In the genomic region with DNA sequence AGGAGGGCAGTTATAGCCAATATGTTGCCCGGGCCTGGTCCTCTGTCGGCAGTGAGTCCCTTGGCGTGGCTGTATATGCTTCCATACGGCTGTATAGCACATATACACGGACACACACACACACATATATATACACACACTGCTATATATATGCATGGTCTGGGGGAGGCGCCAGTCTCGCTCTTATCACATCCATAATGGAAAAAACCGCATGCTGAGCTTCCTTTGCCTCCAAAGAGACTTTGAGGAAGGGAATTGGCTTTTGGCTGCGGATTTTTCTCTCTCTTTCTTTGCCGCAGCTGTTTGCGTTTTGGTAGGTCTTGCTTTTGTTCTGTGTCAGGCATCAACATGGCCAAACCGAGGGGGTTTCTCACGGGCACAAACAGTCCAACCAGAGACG, we compare ENCODE assay signal across 1 cellular context.
TF ChIP-seq lines count a peak whose summit lies in the region.

No MANE protein-coding gene starts in this region.

TF ChIP-seq in K562, 482 proteins besides CTCF, POLR2A, EP300 and RAD21 (continues in another document):
- TF ChIP-seq, protein P1, sequence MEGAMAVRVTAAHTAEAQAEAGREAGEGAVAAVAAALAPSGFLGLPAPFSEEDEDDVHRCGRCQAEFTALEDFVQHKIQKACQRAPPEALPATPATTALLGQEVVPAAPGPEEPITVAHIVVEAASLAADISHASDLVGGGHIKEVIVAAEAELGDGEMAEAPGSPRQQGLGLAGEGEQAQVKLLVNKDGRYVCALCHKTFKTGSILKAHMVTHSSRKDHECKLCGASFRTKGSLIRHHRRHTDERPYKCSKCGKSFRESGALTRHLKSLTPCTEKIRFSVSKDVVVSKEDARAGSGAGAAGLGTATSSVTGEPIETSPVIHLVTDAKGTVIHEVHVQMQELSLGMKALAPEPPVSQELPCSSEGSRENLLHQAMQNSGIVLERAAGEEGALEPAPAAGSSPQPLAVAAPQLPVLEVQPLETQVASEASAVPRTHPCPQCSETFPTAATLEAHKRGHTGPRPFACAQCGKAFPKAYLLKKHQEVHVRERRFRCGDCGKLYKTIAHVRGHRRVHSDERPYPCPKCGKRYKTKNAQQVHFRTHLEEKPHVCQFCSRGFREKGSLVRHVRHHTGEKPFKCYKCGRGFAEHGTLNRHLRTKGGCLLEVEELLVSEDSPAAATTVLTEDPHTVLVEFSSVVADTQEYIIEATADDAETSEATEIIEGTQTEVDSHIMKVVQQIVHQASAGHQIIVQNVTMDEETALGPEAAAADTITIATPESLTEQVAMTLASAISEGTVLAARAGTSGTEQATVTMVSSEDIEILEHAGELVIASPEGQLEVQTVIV (CRISPR knock-in tag; IDR thresholded peaks at IDR 0.05; ENCODE audit: borderline replicate concordance): no peak
- TF ChIP-seq ZC3H4 (CRISPR knock-in tag; IDR thresholded peaks at IDR 0.05; ENCODE audit: borderline replicate concordance) (no peak), ESRRA (IDR thresholded peaks at IDR 0.05; ENCODE audit: borderline replicate concordance, low read depth) (peak; percentile 55; the same call in 1 of the 2 replicates), POLR2G (IDR thresholded peaks at IDR 0.05; ENCODE audit: low read depth, low read length) (no peak), ZNF79 (CRISPR knock-in tag; IDR thresholded peaks at IDR 0.05; ENCODE audit: low read depth) (no peak), EGR1 (conservative IDR thresholded peaks at IDR 0.05) (no peak), PCBP2 (IDR thresholded peaks at IDR 0.05; ENCODE audit: low read depth, low read length, poor library complexity, severe bottlenecking) (no peak), FOXJ3 (CRISPR knock-in tag; IDR thresholded peaks at IDR 0.05) (no peak), ZBTB1 (CRISPR knock-in tag; IDR thresholded peaks at IDR 0.05; ENCODE audit: borderline replicate concordance, low read depth) (no peak), ZNF324 (CRISPR knock-in tag; IDR thresholded peaks at IDR 0.05) (no peak), PRPF4 (IDR thresholded peaks at IDR 0.05; ENCODE audit: insufficient read depth, low read depth, low read length, poor library complexity, severe bottlenecking) (no peak), CHD4 (IDR thresholded peaks at IDR 0.05; ENCODE audit: insufficient read depth, insufficient replicate concordance, low read depth, low read length, poor library complexity, severe bottlenecking) (no peak), DMBX1 (CRISPR knock-in tag; IDR thresholded peaks at IDR 0.05; ENCODE audit: borderline replicate concordance) (no peak), ZNF184 (CRISPR knock-in tag; IDR thresholded peaks at IDR 0.05) (no peak), RFX7 (CRISPR knock-in tag; IDR thresholded peaks at IDR 0.05) (no peak), ZSCAN32 (CRISPR knock-in tag; IDR thresholded peaks at IDR 0.05) (no peak), SREBF2 (CRISPR knock-in tag; IDR thresholded peaks at IDR 0.05) (no peak), NCOR1 (IDR thresholded peaks at IDR 0.05) (no peak), TCFL5 (CRISPR knock-in tag; conservative IDR thresholded peaks at IDR 0.05) (no peak), ZNF586 (CRISPR knock-in tag; conservative IDR thresholded peaks at IDR 0.05) (no peak), MTF1 (CRISPR knock-in tag; IDR thresholded peaks at IDR 0.05; ENCODE audit: borderline replicate concordance) (no peak), KLF1 (tag; IDR thresholded peaks at IDR 0.05) (no peak), THRAP3 (IDR thresholded peaks at IDR 0.05; ENCODE audit: borderline replicate concordance) (no peak), NEUROD1 (IDR thresholded peaks at IDR 0.05; ENCODE audit: borderline replicate concordance, low read depth, low read length, partially characterized antibody) (no peak), YY1 (IDR thresholded peaks at IDR 0.05; ENCODE audit: borderline replicate concordance in 1 of 3, control insufficient read depth in 1 of 3, extremely low read depth in 1 of 3, insufficient read depth in 3 of 3, insufficient read length in 1 of 3, insufficient replicate concordance in 2 of 3, low read depth in 1 of 3, low read length in 2 of 3) (no peak), ZNF263 (CRISPR knock-in tag; IDR thresholded peaks at IDR 0.05; ENCODE audit: borderline replicate concordance) (0 out of 2 replicates have a peak, but pooled peaks have one; percentile 15), HCFC1 (IDR thresholded peaks at IDR 0.05; ENCODE audit: low read depth, low read length) (no peak), TCF7 (IDR thresholded peaks at IDR 0.05; ENCODE audit: borderline replicate concordance) (no peak), PHF20 (IDR thresholded peaks at IDR 0.05; ENCODE audit: partially characterized antibody) (no peak), GTF2A2 (tag; IDR thresholded peaks at IDR 0.05) (no peak), NELFE (IDR thresholded peaks at IDR 0.05; ENCODE audit: insufficient read depth, insufficient read length) (no peak), ZNF77 (CRISPR knock-in tag; IDR thresholded peaks at IDR 0.05) (no peak), ZNF436 (CRISPR knock-in tag; IDR thresholded peaks at IDR 0.05) (no peak), SRSF1 (IDR thresholded peaks at IDR 0.05; ENCODE audit: low read depth, low read length) (no peak), ZNF384 (IDR thresholded peaks at IDR 0.05; ENCODE audit: low read depth, low read length) (peak; percentile 24; the same call in 1 of the 2 replicates), ZSCAN29 (IDR thresholded peaks at IDR 0.05) (peak; percentile 69; the same call in 1 of the 2 replicates), HNRNPH1 (optimal IDR thresholded peaks at IDR 0.05; ENCODE audit: low read depth, low read length) (no peak), HNRNPLL (IDR thresholded peaks at IDR 0.05; ENCODE audit: low read depth, low read length, poor library complexity, severe bottlenecking) (no peak), ZNF124 (CRISPR knock-in tag; IDR thresholded peaks at IDR 0.05) (no peak), ARID2 (IDR thresholded peaks at IDR 0.05) (no peak), CAMTA2 (CRISPR knock-in tag; conservative IDR thresholded peaks at IDR 0.05) (no peak), BCOR (IDR thresholded peaks at IDR 0.05) (no peak), GTF2E2 (tag; IDR thresholded peaks at IDR 0.05) (no peak), L3MBTL2 (IDR thresholded peaks at IDR 0.05) (peak; percentile 82)
- TF ChIP-seq, protein P2, sequence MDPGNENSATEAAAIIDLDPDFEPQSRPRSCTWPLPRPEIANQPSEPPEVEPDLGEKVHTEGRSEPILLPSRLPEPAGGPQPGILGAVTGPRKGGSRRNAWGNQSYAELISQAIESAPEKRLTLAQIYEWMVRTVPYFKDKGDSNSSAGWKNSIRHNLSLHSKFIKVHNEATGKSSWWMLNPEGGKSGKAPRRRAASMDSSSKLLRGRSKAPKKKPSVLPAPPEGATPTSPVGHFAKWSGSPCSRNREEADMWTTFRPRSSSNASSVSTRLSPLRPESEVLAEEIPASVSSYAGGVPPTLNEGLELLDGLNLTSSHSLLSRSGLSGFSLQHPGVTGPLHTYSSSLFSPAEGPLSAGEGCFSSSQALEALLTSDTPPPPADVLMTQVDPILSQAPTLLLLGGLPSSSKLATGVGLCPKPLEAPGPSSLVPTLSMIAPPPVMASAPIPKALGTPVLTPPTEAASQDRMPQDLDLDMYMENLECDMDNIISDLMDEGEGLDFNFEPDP (CRISPR knock-in tag; IDR thresholded peaks at IDR 0.05): no peak
- TF ChIP-seq, protein P3, sequence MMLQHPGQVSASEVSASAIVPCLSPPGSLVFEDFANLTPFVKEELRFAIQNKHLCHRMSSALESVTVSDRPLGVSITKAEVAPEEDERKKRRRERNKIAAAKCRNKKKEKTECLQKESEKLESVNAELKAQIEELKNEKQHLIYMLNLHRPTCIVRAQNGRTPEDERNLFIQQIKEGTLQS (IDR thresholded peaks at IDR 0.05): no peak
- TF ChIP-seq, protein P3 (CRISPR knock-in tag; conservative IDR thresholded peaks at IDR 0.05): no peak
- TF ChIP-seq, protein P4, sequence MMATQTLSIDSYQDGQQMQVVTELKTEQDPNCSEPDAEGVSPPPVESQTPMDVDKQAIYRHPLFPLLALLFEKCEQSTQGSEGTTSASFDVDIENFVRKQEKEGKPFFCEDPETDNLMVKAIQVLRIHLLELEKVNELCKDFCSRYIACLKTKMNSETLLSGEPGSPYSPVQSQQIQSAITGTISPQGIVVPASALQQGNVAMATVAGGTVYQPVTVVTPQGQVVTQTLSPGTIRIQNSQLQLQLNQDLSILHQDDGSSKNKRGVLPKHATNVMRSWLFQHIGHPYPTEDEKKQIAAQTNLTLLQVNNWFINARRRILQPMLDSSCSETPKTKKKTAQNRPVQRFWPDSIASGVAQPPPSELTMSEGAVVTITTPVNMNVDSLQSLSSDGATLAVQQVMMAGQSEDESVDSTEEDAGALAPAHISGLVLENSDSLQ (IDR thresholded peaks at IDR 0.05): no peak
- TF ChIP-seq, protein P5, sequence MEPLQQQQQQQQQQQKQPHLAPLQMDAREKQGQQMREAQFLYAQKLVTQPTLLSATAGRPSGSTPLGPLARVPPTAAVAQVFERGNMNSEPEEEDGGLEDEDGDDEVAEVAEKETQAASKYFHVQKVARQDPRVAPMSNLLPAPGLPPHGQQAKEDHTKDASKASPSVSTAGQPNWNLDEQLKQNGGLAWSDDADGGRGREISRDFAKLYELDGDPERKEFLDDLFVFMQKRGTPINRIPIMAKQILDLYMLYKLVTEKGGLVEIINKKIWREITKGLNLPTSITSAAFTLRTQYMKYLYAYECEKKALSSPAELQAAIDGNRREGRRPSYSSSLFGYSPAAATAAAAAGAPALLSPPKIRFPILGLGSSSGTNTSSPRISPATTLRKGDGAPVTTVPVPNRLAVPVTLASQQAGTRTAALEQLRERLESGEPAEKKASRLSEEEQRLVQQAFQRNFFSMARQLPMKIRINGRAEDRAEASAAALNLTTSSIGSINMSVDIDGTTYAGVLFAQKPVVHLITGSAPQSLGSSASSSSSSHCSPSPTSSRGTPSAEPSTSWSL (CRISPR knock-in tag; IDR thresholded peaks at IDR 0.05; ENCODE audit: borderline replicate concordance): no peak
- TF ChIP-seq, protein P6, sequence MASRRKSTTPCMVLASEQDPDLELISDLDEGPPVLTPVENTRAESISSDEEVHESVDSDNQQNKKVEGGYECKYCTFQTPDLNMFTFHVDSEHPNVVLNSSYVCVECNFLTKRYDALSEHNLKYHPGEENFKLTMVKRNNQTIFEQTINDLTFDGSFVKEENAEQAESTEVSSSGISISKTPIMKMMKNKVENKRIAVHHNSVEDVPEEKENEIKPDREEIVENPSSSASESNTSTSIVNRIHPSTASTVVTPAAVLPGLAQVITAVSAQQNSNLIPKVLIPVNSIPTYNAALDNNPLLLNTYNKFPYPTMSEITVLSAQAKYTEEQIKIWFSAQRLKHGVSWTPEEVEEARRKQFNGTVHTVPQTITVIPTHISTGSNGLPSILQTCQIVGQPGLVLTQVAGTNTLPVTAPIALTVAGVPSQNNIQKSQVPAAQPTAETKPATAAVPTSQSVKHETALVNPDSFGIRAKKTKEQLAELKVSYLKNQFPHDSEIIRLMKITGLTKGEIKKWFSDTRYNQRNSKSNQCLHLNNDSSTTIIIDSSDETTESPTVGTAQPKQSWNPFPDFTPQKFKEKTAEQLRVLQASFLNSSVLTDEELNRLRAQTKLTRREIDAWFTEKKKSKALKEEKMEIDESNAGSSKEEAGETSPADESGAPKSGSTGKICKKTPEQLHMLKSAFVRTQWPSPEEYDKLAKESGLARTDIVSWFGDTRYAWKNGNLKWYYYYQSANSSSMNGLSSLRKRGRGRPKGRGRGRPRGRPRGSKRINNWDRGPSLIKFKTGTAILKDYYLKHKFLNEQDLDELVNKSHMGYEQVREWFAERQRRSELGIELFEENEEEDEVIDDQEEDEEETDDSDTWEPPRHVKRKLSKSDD (conservative IDR thresholded peaks at IDR 0.05; ENCODE audit: low read length): no peak
- TF ChIP-seq, protein P7, sequence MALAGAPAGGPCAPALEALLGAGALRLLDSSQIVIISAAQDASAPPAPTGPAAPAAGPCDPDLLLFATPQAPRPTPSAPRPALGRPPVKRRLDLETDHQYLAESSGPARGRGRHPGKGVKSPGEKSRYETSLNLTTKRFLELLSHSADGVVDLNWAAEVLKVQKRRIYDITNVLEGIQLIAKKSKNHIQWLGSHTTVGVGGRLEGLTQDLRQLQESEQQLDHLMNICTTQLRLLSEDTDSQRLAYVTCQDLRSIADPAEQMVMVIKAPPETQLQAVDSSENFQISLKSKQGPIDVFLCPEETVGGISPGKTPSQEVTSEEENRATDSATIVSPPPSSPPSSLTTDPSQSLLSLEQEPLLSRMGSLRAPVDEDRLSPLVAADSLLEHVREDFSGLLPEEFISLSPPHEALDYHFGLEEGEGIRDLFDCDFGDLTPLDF (CRISPR knock-in tag; IDR thresholded peaks at IDR 0.05): no peak
- TF ChIP-seq, protein P8, sequence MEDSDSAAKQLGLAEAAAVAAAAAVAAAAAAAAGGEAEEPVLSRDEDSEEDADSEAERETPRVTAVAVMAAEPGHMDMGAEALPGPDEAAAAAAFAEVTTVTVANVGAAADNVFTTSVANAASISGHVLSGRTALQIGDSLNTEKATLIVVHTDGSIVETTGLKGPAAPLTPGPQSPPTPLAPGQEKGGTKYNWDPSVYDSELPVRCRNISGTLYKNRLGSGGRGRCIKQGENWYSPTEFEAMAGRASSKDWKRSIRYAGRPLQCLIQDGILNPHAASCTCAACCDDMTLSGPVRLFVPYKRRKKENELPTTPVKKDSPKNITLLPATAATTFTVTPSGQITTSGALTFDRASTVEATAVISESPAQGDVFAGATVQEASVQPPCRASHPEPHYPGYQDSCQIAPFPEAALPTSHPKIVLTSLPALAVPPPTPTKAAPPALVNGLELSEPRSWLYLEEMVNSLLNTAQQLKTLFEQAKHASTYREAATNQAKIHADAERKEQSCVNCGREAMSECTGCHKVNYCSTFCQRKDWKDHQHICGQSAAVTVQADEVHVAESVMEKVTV (CRISPR knock-in tag; IDR thresholded peaks at IDR 0.05): peak; percentile 59
- TF ChIP-seq, protein P9, sequence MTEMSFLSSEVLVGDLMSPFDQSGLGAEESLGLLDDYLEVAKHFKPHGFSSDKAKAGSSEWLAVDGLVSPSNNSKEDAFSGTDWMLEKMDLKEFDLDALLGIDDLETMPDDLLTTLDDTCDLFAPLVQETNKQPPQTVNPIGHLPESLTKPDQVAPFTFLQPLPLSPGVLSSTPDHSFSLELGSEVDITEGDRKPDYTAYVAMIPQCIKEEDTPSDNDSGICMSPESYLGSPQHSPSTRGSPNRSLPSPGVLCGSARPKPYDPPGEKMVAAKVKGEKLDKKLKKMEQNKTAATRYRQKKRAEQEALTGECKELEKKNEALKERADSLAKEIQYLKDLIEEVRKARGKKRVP (CRISPR knock-in tag; IDR thresholded peaks at IDR 0.05): no peak
- TF ChIP-seq, protein P10, sequence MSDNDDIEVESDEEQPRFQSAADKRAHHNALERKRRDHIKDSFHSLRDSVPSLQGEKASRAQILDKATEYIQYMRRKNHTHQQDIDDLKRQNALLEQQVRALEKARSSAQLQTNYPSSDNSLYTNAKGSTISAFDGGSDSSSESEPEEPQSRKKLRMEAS (CRISPR knock-in tag; IDR thresholded peaks at IDR 0.05): peak; percentile 53; the same call in 1 of the 2 replicates
- TF ChIP-seq, protein P11, sequence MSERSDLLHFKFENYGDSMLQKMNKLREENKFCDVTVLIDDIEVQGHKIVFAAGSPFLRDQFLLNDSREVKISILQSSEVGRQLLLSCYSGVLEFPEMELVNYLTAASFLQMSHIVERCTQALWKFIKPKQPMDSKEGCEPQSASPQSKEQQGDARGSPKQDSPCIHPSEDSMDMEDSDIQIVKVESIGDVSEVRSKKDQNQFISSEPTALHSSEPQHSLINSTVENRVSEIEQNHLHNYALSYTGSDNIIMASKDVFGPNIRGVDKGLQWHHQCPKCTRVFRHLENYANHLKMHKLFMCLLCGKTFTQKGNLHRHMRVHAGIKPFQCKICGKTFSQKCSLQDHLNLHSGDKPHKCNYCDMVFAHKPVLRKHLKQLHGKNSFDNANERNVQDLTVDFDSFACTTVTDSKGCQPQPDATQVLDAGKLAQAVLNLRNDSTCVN (CRISPR knock-in tag; IDR thresholded peaks at IDR 0.05): no peak
